1 cellular context compared by ENCODE assay signal in the genomic region with DNA sequence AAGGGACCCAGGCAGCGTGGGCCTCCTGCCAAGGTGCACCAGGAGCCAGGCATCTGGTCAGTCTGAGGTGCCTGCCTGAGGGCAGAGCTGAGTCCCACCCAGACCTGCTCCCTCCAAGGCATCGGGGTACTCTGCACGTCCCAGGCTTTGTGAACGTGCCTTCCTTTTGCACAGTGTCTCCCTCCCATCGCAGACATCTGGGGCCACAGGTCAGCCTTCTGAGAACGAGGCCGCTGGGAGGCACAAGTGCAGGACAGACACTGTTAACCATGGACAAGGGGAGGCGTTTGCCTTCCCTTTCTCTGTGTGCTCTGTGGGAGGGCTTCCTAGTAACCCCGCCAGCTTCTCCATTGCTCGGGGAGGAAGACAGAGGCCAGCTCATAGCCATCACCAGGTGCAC.
TF ChIP-seq lines count a peak whose summit lies in the region.

No MANE protein-coding gene starts in this region.

TF ChIP-seq in HepG2, 621 proteins besides CTCF, POLR2A, EP300 and RAD21 (continued from another document):
- no peak for TF ChIP-seq RERE (CRISPR knock-in tag; IDR thresholded peaks at IDR 0.05; ENCODE audit: low read depth)
- TF ChIP-seq NPAS2 (CRISPR knock-in tag; IDR thresholded peaks at IDR 0.05; ENCODE audit: borderline replicate concordance) = no peak
- TF ChIP-seq HOXD1 (CRISPR knock-in tag; IDR thresholded peaks at IDR 0.05) = no peak
- no peak for TF ChIP-seq ZFYVE20 (CRISPR knock-in tag; IDR thresholded peaks at IDR 0.05; ENCODE audit: borderline replicate concordance, low read depth)
- no peak for TF ChIP-seq KDM4B (CRISPR knock-in tag; IDR thresholded peaks at IDR 0.05)
- TF ChIP-seq ZNF674 (CRISPR knock-in tag; IDR thresholded peaks at IDR 0.05; ENCODE audit: low read depth) = no peak
- TF ChIP-seq SIX1 (CRISPR knock-in tag; IDR thresholded peaks at IDR 0.05; ENCODE audit: borderline replicate concordance) = no peak
- TF ChIP-seq PHF5A (CRISPR knock-in tag; IDR thresholded peaks at IDR 0.05; ENCODE audit: low read depth, unreplicated experiment) = no peak
- TF ChIP-seq TEAD3 (CRISPR knock-in tag; optimal IDR thresholded peaks at IDR 0.05; ENCODE audit: borderline replicate concordance) = no peak
- no peak for TF ChIP-seq IKZF5 (CRISPR knock-in tag; IDR thresholded peaks at IDR 0.05)
- TF ChIP-seq ZNF143 (CRISPR knock-in tag; IDR thresholded peaks at IDR 0.05) = no peak
